1 cellular context compared by ENCODE assay signal in genomic region chr13:49783865-49784264, GRCh38.
TF ChIP-seq lines count a peak whose summit lies in the region.

No MANE protein-coding gene starts in this region.

TF ChIP-seq in SK-N-SH, 30 proteins besides CTCF, POLR2A, EP300 and RAD21 (continued from another document):
- TF ChIP-seq, protein P1, sequence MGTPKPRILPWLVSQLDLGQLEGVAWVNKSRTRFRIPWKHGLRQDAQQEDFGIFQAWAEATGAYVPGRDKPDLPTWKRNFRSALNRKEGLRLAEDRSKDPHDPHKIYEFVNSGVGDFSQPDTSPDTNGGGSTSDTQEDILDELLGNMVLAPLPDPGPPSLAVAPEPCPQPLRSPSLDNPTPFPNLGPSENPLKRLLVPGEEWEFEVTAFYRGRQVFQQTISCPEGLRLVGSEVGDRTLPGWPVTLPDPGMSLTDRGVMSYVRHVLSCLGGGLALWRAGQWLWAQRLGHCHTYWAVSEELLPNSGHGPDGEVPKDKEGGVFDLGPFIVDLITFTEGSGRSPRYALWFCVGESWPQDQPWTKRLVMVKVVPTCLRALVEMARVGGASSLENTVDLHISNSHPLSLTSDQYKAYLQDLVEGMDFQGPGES (IDR thresholded peaks at IDR 0.05; ENCODE audit: low read depth, low read length) = no peak
- TF ChIP-seq GATA2 (CRISPR knock-in tag; IDR thresholded peaks at IDR 0.05) = no peak
- TF ChIP-seq, protein P2, sequence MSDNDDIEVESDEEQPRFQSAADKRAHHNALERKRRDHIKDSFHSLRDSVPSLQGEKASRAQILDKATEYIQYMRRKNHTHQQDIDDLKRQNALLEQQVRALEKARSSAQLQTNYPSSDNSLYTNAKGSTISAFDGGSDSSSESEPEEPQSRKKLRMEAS (IDR thresholded peaks at IDR 0.05; ENCODE audit: low read depth) = no peak
